In genomic region chr2:219246559-219246958, GRCh38 we compare ENCODE assay signal across 12 cellular contexts. TPM values are rescaled to one million over a fixed set of nuclear protein-coding genes. Genes with fewer than 3 reads are reported as not detected.
DNase-seq lines count a peak whose midpoint lies in the region; ATAC-seq and TF ChIP-seq lines count a peak whose summit lies in the region.
"Had no signal": no experiment of that assay in that cellular context is flagged by ENCODE, and none has a peak within 500 bp of the region (broad histone marks: within the 10 kb centered on the region; RNA-seq: fewer than 3 reads in every experiment).

No MANE protein-coding gene starts in this region.

- intact Hi-C loops in MCF 10A (cut with micrococcal nuclease), result loop anchor here (5.0 kb wide), 1 partner anchor 51 kb away; no protein-coding TSS in a partner anchor

- H3K4me2 ChIP-seq in Karpas-422 (ENCODE audit: low read depth, low read length, poor library complexity, severe bottlenecking), result peak overlapping the region; percentile 96

- H3K4me3 ChIP-seq in AG10803 (ENCODE audit: low read length), result peak overlapping the region; percentile 76
- H3K4me3 ChIP-seq in Karpas-422 (ENCODE audit: low read length), result peak overlapping the region; percentile 94; the same call in 1 of the 2 replicates

- H3K27ac ChIP-seq in Karpas-422 (ENCODE audit: low read length), result no peak overlapping the region

- H3K27ac Mint-ChIP-seq in MCF 10A (ENCODE audit: low read depth, unreplicated experiment), result no peak overlapping the region
- H3K27ac Mint-ChIP-seq in natural killer cell treated with Interleukin-12 subunit alpha and Interleukin-12 subunit beta and Interleukin-15 and Interleukin-18, amount 100 ng/mL, for 72 hours, result peak overlapping the region; percentile 92 to 94

- no peak for ATAC-seq in natural killer cell treated with Interleukin-12 subunit alpha and Interleukin-12 subunit beta and Interleukin-15 and Interleukin-18, amount 100 ng/mL, for 72 hours
- no peak for ATAC-seq in HG03039 (IDR thresholded peaks at IDR 0.05; ENCODE audit: unreplicated experiment)
- ATAC-seq in HG02642 (IDR thresholded peaks at IDR 0.05; ENCODE audit: poor library complexity, unreplicated experiment), result no peak
- ATAC-seq: right cardiac atrium had no signal

- no TSS peak for BruUV-seq in MCF 10A (replicated peaks; lab: Mats Ljungman, UMichigan)

- H3K9me3 Mint-ChIP-seq in MCF 10A (ENCODE audit: unreplicated experiment), result no peaks in the 10 kb centered on the region
- no peaks in the 10 kb centered on the region for H3K9me3 Mint-ChIP-seq in natural killer cell treated with Interleukin-12 subunit alpha and Interleukin-12 subunit beta and Interleukin-15 and Interleukin-18, amount 100 ng/mL, for 72 hours

- CTCF ChIA-PET in MCF 10A (lab: Yijun Ruan, JAX), result interaction anchor here (0.6 to 10.3 kb wide), 9 partner anchors 12 to 267 kb away, joined by 3 to 123 read pairs (median 4); partner anchors contain the start of genes DNAJB2 and SLC23A3

- peak overlapping the region; percentile 80 for H3K4me3 Mint-ChIP-seq in MCF 10A (ENCODE audit: unreplicated experiment)
- H3K4me3 Mint-ChIP-seq in natural killer cell treated with Interleukin-12 subunit alpha and Interleukin-12 subunit beta and Interleukin-15 and Interleukin-18, amount 100 ng/mL, for 72 hours, result peak overlapping the region; percentile 96

- POLR2A ChIA-PET in MCF 10A (lab: Yijun Ruan, JAX), result interaction anchor here (1.4 to 14.1 kb wide), 9 partner anchors 13 to 70 kb away, joined by 3 to 401 read pairs (median 18); partner anchors contain the start of genes ANKZF1, ATG9A, CNPPD1 and DNAJB2

- H3K4me1 ChIP-seq in Karpas-422 (ENCODE audit: low read length), result peaks cover 57% of the 10 kb centered on the region

- H3K9ac ChIP-seq in Karpas-422 (ENCODE audit: low read length), result peak overlapping the region; percentile 94

- H3K9me2 ChIP-seq in Karpas-422 (replicated peaks; ENCODE audit: insufficient read depth, low read length), result no peaks in the 10 kb centered on the region

- no peak for TF ChIP-seq CTCF in AG10803 (conservative IDR thresholded peaks at IDR 0.05; ENCODE audit: low read length)
- no peak for TF ChIP-seq CTCF in MCF 10A (IDR thresholded peaks at IDR 0.05; ENCODE audit: unreplicated experiment)

- H3K27me3 Mint-ChIP-seq in MCF 10A (ENCODE audit: insufficient read depth, unreplicated experiment), result no peaks in the 10 kb centered on the region
- H3K27me3 Mint-ChIP-seq in natural killer cell treated with Interleukin-12 subunit alpha and Interleukin-12 subunit beta and Interleukin-15 and Interleukin-18, amount 100 ng/mL, for 72 hours, result no peaks in the 10 kb centered on the region

- no peak overlapping the region for H2AFZ ChIP-seq in Karpas-422 (ENCODE audit: low read length)

- peaks cover 51% of the 10 kb centered on the region for H3K36me3 Mint-ChIP-seq in MCF 10A (ENCODE audit: insufficient read depth, unreplicated experiment)
- H3K36me3 Mint-ChIP-seq in natural killer cell treated with Interleukin-12 subunit alpha and Interleukin-12 subunit beta and Interleukin-15 and Interleukin-18, amount 100 ng/mL, for 72 hours, result peaks cover 9% of the 10 kb centered on the region

- H3K27me3 ChIP-seq in Karpas-422 (ENCODE audit: low read length), result no peaks in the 10 kb centered on the region

- H3K79me2 ChIP-seq in Karpas-422 (ENCODE audit: low read length), result peaks cover 22% of the 10 kb centered on the region

- no peak for DNase-seq in AG10803 (ENCODE audit: low read depth)
- DNase-seq in Karpas-422, result no peak
- no peak for DNase-seq in MCF 10A (ENCODE audit: unreplicated experiment)
- DNase-seq in natural killer cell treated with Interleukin-12 subunit alpha and Interleukin-12 subunit beta and Interleukin-15 and Interleukin-18, amount 100 ng/mL, for 72 hours (ENCODE audit: low spot score), result no peak
- DNase-seq in stimulated activated CD4-positive, alpha-beta T cell treated with anti-CD3 and anti-CD28 coated beads, Interleukin-2, amount 100 ng/mL, for 24 hours, result no peak
- no peak for DNase-seq in mucosa of gallbladder (ENCODE audit: low spot score)
- DNase-seq: activated CD4-positive, alpha-beta T cell treated with anti-CD3 and anti-CD28 coated beads for 1 hour; caudate nucleus; DMS 273 treated with DMSO at 0.1 percent for 48 hours had no signal

- H3K4me1 Mint-ChIP-seq in MCF 10A (ENCODE audit: insufficient read depth, unreplicated experiment), result peaks cover 29% of the 10 kb centered on the region
- H3K4me1 Mint-ChIP-seq in natural killer cell treated with Interleukin-12 subunit alpha and Interleukin-12 subunit beta and Interleukin-15 and Interleukin-18, amount 100 ng/mL, for 72 hours (ENCODE audit: low read depth in 2 of 2), result peaks cover 64% of the 10 kb centered on the region in 2 donors

- H4K20me1 ChIP-seq in Karpas-422 (ENCODE audit: insufficient read depth, low read depth, low read length), result peaks cover 10% of the 10 kb centered on the region; the same call in 1 of the 2 replicates

- no peaks in the 10 kb centered on the region; the same call in 1 of the 2 replicates for H3K36me3 ChIP-seq in Karpas-422 (ENCODE audit: insufficient read depth, low read length)

- H3K9me3 ChIP-seq in Karpas-422 (ENCODE audit: low read length), result no peaks in the 10 kb centered on the region

RNA-seq across cellular contexts. Expression of gene STK16, which starts 1.3 kb away (rescaled TPM):
- total RNA-seq in Karpas-422 (2014; rRNA removed; shearing (Covaris generic); ENCODE audit: low replicate concordance), result 22.8 and 30.7 TPM in 2 replicates
- 33.4 and 42.7 TPM in 2 replicates for total RNA-seq in MCF 10A (2022)
- 10 to 100 TPM; 26.8 to 27.8 TPM for total RNA-seq in natural killer cell treated with Interleukin-12 subunit alpha and Interleukin-12 subunit beta and Interleukin-15 and Interleukin-18, amount 100 ng/mL, for 72 hours
- 27.5 TPM for total RNA-seq in mucosa of gallbladder

RNA-seq across cellular contexts. Expression of gene GLB1L, which starts 1.3 kb away (rescaled TPM):
- 4.3 and 6.4 TPM in 2 replicates for total RNA-seq in Karpas-422 (2014; rRNA removed; shearing (Covaris generic); ENCODE audit: low replicate concordance)
- total RNA-seq in MCF 10A (2022) (4.9 and 7.5 TPM in 2 replicates), mucosa of gallbladder (22.2 TPM)
- 1 to 10 TPM; 3.5 to 3.6 TPM for total RNA-seq in natural killer cell treated with Interleukin-12 subunit alpha and Interleukin-12 subunit beta and Interleukin-15 and Interleukin-18, amount 100 ng/mL, for 72 hours

RNA-seq across cellular contexts. Expression of gene TUBA4B, which starts 6.5 kb away (rescaled TPM):
- total RNA-seq in Karpas-422 (2014; rRNA removed; shearing (Covaris generic); ENCODE audit: low replicate concordance), result not detected in 2 replicates
- not detected in 2 replicates for total RNA-seq in MCF 10A (2022)
- total RNA-seq in natural killer cell treated with Interleukin-12 subunit alpha and Interleukin-12 subunit beta and Interleukin-15 and Interleukin-18, amount 100 ng/mL, for 72 hours, result not detected
- total RNA-seq in mucosa of gallbladder, result not detected
- total RNA-seq: right cardiac atrium had no signal

RNA-seq across cellular contexts. Expression of gene TUBA4A, which starts 7.2 kb away (rescaled TPM):
- total RNA-seq in Karpas-422 (2014; rRNA removed; shearing (Covaris generic); ENCODE audit: low replicate concordance), result 32.6 and 61.8 TPM in 2 replicates
- total RNA-seq in MCF 10A (2022), result 37.2 and 80.5 TPM in 2 replicates
- 100 to 1,000 TPM; 159 to 161 TPM for total RNA-seq in natural killer cell treated with Interleukin-12 subunit alpha and Interleukin-12 subunit beta and Interleukin-15 and Interleukin-18, amount 100 ng/mL, for 72 hours
- total RNA-seq in mucosa of gallbladder, result 40.6 TPM

RNA-seq across cellular contexts. Expression of gene ANKZF1, which starts 17.0 kb away (rescaled TPM):
- total RNA-seq in Karpas-422 (2014; rRNA removed; shearing (Covaris generic); ENCODE audit: low replicate concordance), result 159 and 230 TPM in 2 replicates
- total RNA-seq in MCF 10A (2022) (45.5 and 45.6 TPM in 2 replicates), mucosa of gallbladder (74.4 TPM)
- total RNA-seq in natural killer cell treated with Interleukin-12 subunit alpha and Interleukin-12 subunit beta and Interleukin-15 and Interleukin-18, amount 100 ng/mL, for 72 hours, result 10 to 100 TPM; 82.5 to 87.6 TPM
